8 cellular contexts compared by ENCODE assay signal in genomic region chr7:143214789-143215679, GRCh38. TPM values are rescaled to one million over a fixed set of nuclear protein-coding genes. Genes with fewer than 3 reads are reported as not detected.
DNase-seq lines count a peak whose midpoint lies in the region; ATAC-seq, FAIRE-seq and TF ChIP-seq lines count a peak whose summit lies in the region.

No MANE protein-coding gene starts in this region.

- no peak overlapping the region for H3K27ac ChIP-seq in small intestine (ENCODE audit: low read depth in 1 of 2, low read length in 1 of 2)

- ATAC-seq in GM18505 (IDR thresholded peaks at IDR 0.05; ENCODE audit: unreplicated experiment) = peak; percentile 88
- ATAC-seq in HG02885 (IDR thresholded peaks at IDR 0.05; ENCODE audit: poor library complexity, unreplicated experiment) = peak; percentile 92

- H3K27me3 ChIP-seq in small intestine (ENCODE audit: control insufficient read depth in 2 of 2, insufficient read depth in 2 of 2, low read length in 2 of 2) = no peaks in the 10 kb centered on the region

- WGBS in small intestine, 3 donors = 17 to 21% (median 20%) methylated on average over 8 of the region's 8 CpGs

- no peak for TF ChIP-seq POLR2A in GM18505 (IDR thresholded peaks at IDR 0.05; ENCODE audit: borderline replicate concordance, extremely low read depth, insufficient read depth, insufficient read length)

- DNase-seq in NCI-H146 (lab: John Stamatoyannopoulos, UW) = peak; percentile 66
- peak; percentile 47 to 85 for DNase-seq in SW 1271 (lab: John Stamatoyannopoulos, UW)
- peak in 37 of 58 donors; percentile 12 to 84 (median 34) for DNase-seq in anterior cingulate cortex (lab: John Stamatoyannopoulos, UW)
- peak; percentile 50 for DNase-seq in hepatic stellate cell (ENCODE audit: low spot score)
- DNase-seq in small intestine = peak; percentile 85

- FAIRE-seq in A204.1 (lab: Jason Lieb, UNC) (peak; percentile 98), small intestine (lab: Jason Lieb, UNC) (no peak)

- H3K36me3 ChIP-seq in small intestine (ENCODE audit: control insufficient read depth in 2 of 2, insufficient read depth in 2 of 2, low read length in 2 of 2) = no peaks in the 10 kb centered on the region

- no peak overlapping the region for H3K4me3 ChIP-seq in small intestine (ENCODE audit: low read depth in 1 of 2, low read length in 2 of 2)

- H3K4me1 ChIP-seq in small intestine (ENCODE audit: control insufficient read depth in 2 of 2, insufficient read depth in 1 of 2, low read depth in 1 of 2, low read length in 1 of 2) = no peaks in the 10 kb centered on the region

- H3K9me3 ChIP-seq in small intestine (ENCODE audit: control insufficient read depth, low read depth) = no peaks in the 10 kb centered on the region

RNA-seq across cellular contexts. Expression of gene TAS2R40, which starts 6.8 kb away (rescaled TPM):
- polyA plus RNA-seq in small intestine = not detected

RNA-seq across cellular contexts. Expression of gene TAS2R39, which starts 31.8 kb away (rescaled TPM):
- not detected for polyA plus RNA-seq in small intestine

RNA-seq across cellular contexts. Expression of gene GSTK1, which starts 48.2 kb away (rescaled TPM):
- polyA plus RNA-seq in small intestine = 100 to 1,000 TPM; 250 to 450 (median 309) TPM

Comparison
In these comparisons a context has a peak if more than half of its experiments do, and no peak if none do; other contexts are left out.
1. DNase-seq: peak in every context shown above with its lines; median percentile 85 in small intestine; 66 in NCI-H146; 66 in SW 1271; 50 in hepatic stellate cell; 34 in anterior cingulate cortex.